Comparison of ENCODE assay signal across 19 cellular contexts in genomic region chr19:36672368-36672767, GRCh38. TPM values are rescaled to one million over a fixed set of nuclear protein-coding genes. Genes with fewer than 3 reads are reported as not detected.
DNase-seq lines count a peak whose midpoint lies in the region; ATAC-seq and TF ChIP-seq lines count a peak whose summit lies in the region.
"Had no signal": no experiment of that assay in that cellular context is flagged by ENCODE, and none has a peak within 500 bp of the region (broad histone marks: within the 10 kb centered on the region; RNA-seq: fewer than 3 reads in every experiment).

No MANE protein-coding gene starts in this region.

- H3K9ac ChIP-seq in liver (ENCODE audit: low read depth in 1 of 2, low read length in 2 of 2), result no peak overlapping the region
- no peak overlapping the region for H3K9ac ChIP-seq in subcutaneous abdominal adipose tissue (ENCODE audit: low read length in 5 of 5)
- H3K9ac ChIP-seq: BLaER1 had no signal

- TF ChIP-seq POLR2A in right lobe of liver (IDR thresholded peaks at IDR 0.05), result no peak

- H3K9me3 ChIP-seq in liver (ENCODE audit: control insufficient read depth in 4 of 4, low read length in 3 of 4) (peaks cover 6 to 31% (median 21%) of the 10 kb centered on the region in 4 donors), right lobe of liver (peaks cover 0 to 11% (median 4%) of the 10 kb centered on the region in 4 donors), subcutaneous abdominal adipose tissue (ENCODE audit: control insufficient read depth in 5 of 5, low read length in 5 of 5) (peaks cover 15 to 53% (median 46%) of the 10 kb centered on the region in 5 donors)
- H3K9me3 ChIP-seq: HAP-1 had no signal

- intact Hi-C loops in Right ventricle myocardium inferior (cut with DNase I), result no loop called here
- intact Hi-C loops in cardiac septum (cut with DNase I), result no loop called here
- intact Hi-C loops in right lobe of liver (cut with DNase I), result no loop called here

- H3K27ac ChIP-seq in liver (ENCODE audit: low read depth in 1 of 2, low read length in 2 of 2) (no peak overlapping the region), right lobe of liver (no peak overlapping the region), subcutaneous abdominal adipose tissue (ENCODE audit: low read depth, low read length) (no peak overlapping the region)
- H3K27ac ChIP-seq: 22Rv1, BLaER1, C4-2B had no signal

- H3K4me3 ChIP-seq in liver (ENCODE audit: low read depth in 1 of 3, low read length in 3 of 3) (peak overlapping the region in 2 of 3 donors; percentile 6 to 59), right lobe of liver (no peak overlapping the region), subcutaneous abdominal adipose tissue (ENCODE audit: low read depth in 1 of 5, low read length in 5 of 5) (peak overlapping the region in 3 of 5 donors; percentile 0 to 34 (median 19)), H7 (ENCODE audit: insufficient read depth, low read depth, low read length) (no peak overlapping the region)
- H3K4me3 ChIP-seq: BLaER1, GM12878, GM23338, HAP-1 had no signal

- TF ChIP-seq RAD21 in liver (IDR thresholded peaks at IDR 0.05), result no peak

- TF ChIP-seq CTCF in liver (IDR thresholded peaks at IDR 0.05; ENCODE audit: low read depth, low read length, missing input control), result no peak
- no peak for TF ChIP-seq CTCF in right lobe of liver (IDR thresholded peaks at IDR 0.05)

- WGBS in liver, result 98% methylated on average over 1 of the region's 1 CpG
- 89% methylated on average over 1 of the region's 1 CpG for WGBS in right lobe of liver (ENCODE audit: insufficient coverage, low coverage, low lambda C conversion rate, missing lambda C conversion rate)

- H3K4me1 ChIP-seq in liver (ENCODE audit: control insufficient read depth in 4 of 4, insufficient read depth in 4 of 4, low read length in 3 of 4) (peaks cover 0 to 7% (median 0%) of the 10 kb centered on the region in 4 donors), right lobe of liver (no peaks in the 10 kb centered on the region), subcutaneous abdominal adipose tissue (ENCODE audit: control insufficient read depth in 5 of 5, insufficient read depth in 5 of 5, low read length in 5 of 5) (peaks cover 0 to 5% (median 0%) of the 10 kb centered on the region in 5 donors)
- H3K4me1 ChIP-seq: Caco-2, HAP-1 had no signal

- ATAC-seq in Right ventricle myocardium inferior (peak; percentile 51), right lobe of liver (no peak)
- ATAC-seq: CD8-positive, alpha-beta T cell; GM12878; GM23338 had no signal

- DNase-seq in Right ventricle myocardium inferior (ENCODE audit: missing footprints) (no peak), cardiac septum (ENCODE audit: low spot score) (no peak), right lobe of liver (no peak), H7 (no peak)
- DNase-seq: Caco-2; CD4-positive, CD25-positive, alpha-beta regulatory T cell; CD8-positive, alpha-beta T cell; DMS153; EL; GDM1; HFFc6 had no signal

- H3K27me3 ChIP-seq in liver (ENCODE audit: control insufficient read depth in 4 of 4, insufficient read depth in 4 of 4, low read length in 3 of 4) (no peaks in the 10 kb centered on the region), right lobe of liver (no peaks in the 10 kb centered on the region), subcutaneous abdominal adipose tissue (ENCODE audit: control insufficient read depth in 5 of 5, insufficient read depth in 4 of 5, low read length in 5 of 5) (no peaks in the 10 kb centered on the region), H7 (ENCODE audit: control insufficient read depth, insufficient read depth, low read length) (no peaks in the 10 kb centered on the region)
- H3K27me3 ChIP-seq: BLaER1 had no signal

- peaks cover 0 to 19% (median 8%) of the 10 kb centered on the region in 4 donors for H3K36me3 ChIP-seq in liver (ENCODE audit: control insufficient read depth in 4 of 4, insufficient read depth in 3 of 4, low read depth in 1 of 4, low read length in 3 of 4)
- H3K36me3 ChIP-seq in right lobe of liver, result no peaks in the 10 kb centered on the region
- peaks cover 10 to 15% (median 13%) of the 10 kb centered on the region in 5 donors for H3K36me3 ChIP-seq in subcutaneous abdominal adipose tissue (ENCODE audit: control insufficient read depth in 5 of 5, insufficient read depth in 5 of 5, low read length in 5 of 5)
- no peaks in the 10 kb centered on the region for H3K36me3 ChIP-seq in H7 (replicated peaks; ENCODE audit: control insufficient read depth, insufficient read depth, low read length)
- H3K36me3 ChIP-seq: HAP-1 had no signal

TF ChIP-seq in liver, 16 proteins besides CTCF, POLR2A, EP300 and RAD21:
- no peak for TF ChIP-seq JUND (IDR thresholded peaks at IDR 0.05)
- no peak for TF ChIP-seq HNF4A (conservative IDR thresholded peaks at IDR 0.05)
- no peak for TF ChIP-seq YY1 (IDR thresholded peaks at IDR 0.05)
- TF ChIP-seq FOXA1 (IDR thresholded peaks at IDR 0.05), result no peak
- no peak for TF ChIP-seq REST (IDR thresholded peaks at IDR 0.05)
- no peak for TF ChIP-seq EGR1 (IDR thresholded peaks at IDR 0.05; ENCODE audit: low read depth in 2 of 2)
- TF ChIP-seq GABPA (IDR thresholded peaks at IDR 0.05 in 1 of 2, conservative IDR thresholded peaks at IDR 0.05 in 1 of 2), result no peak
- TF ChIP-seq FOXA2 (IDR thresholded peaks at IDR 0.05), result no peak
- no peak for TF ChIP-seq SP1 (IDR thresholded peaks at IDR 0.05)
- no peak for TF ChIP-seq ATF3 (IDR thresholded peaks at IDR 0.05)
TF ChIP-seq in liver: peak in this region for 0.

RNA-seq across cellular contexts. Expression of gene ZNF461, which starts 5.7 kb away (rescaled TPM):
- total RNA-seq in Right ventricle myocardium inferior, result 6.9 TPM
- 7.0 TPM for total RNA-seq in cardiac septum
- 1 to 10 TPM; 3.7 to 3.8 TPM for total RNA-seq in liver
- 1 to 10 TPM in 1 of 2 donors, under 1 TPM in 1; 0.90 to 1.6 TPM for polyA plus RNA-seq in liver
- 1 to 10 TPM; 1.1 to 5.2 (median 2.5) TPM for total RNA-seq in right lobe of liver
- 5.3 and 5.9 TPM in 2 replicates for total RNA-seq in H7 (2014; rRNA removed; shearing (Covaris generic))

RNA-seq across cellular contexts. Expression of gene ZNF567, which starts 15.0 kb away (rescaled TPM):
- total RNA-seq in Right ventricle myocardium inferior (3.2 TPM), cardiac septum (3.0 TPM), liver (1 to 10 TPM; 3.5 to 4.3 TPM), right lobe of liver (1 to 10 TPM; 1.1 to 3.4 (median 2.0) TPM)
- polyA plus RNA-seq in liver, result 1 to 10 TPM; 1.7 TPM
- 5.5 and 12.3 TPM in 2 replicates for total RNA-seq in H7 (2014; rRNA removed; shearing (Covaris generic))

Comparison
In these comparisons a context has a peak if more than half of its experiments do, and no peak if none do; other contexts are left out.
1. H3K4me3 ChIP-seq: peak in liver (2 of 3) and subcutaneous abdominal adipose tissue (3 of 5); none in right lobe of liver (0 of 3) and H7 (single experiment).